ENCODE assay signal across 8 cellular contexts in genomic region chr16:89815639-89816348, GRCh38. TPM values are rescaled to one million over a fixed set of nuclear protein-coding genes. Genes with fewer than 3 reads are reported as not detected.
DNase-seq lines count a peak whose midpoint lies in the region; ATAC-seq and TF ChIP-seq lines count a peak whose summit lies in the region.

No MANE protein-coding gene starts in this region.

- H3K36me3 ChIP-seq in SK-N-MC (ENCODE audit: insufficient read depth, low read length) (peaks cover 3% of the 10 kb centered on the region; the same call in 1 of the 2 replicates), rectal smooth muscle tissue (ENCODE audit: control insufficient read depth, insufficient read depth, low read length) (no peaks in the 10 kb centered on the region)

- DNase-seq in ACHN (peak; percentile 28), SK-N-MC (ENCODE audit: low read depth, low spot score) (no peak), NCI-H2107 (lab: John Stamatoyannopoulos, UW) (no peak), HuH-7.5 (ENCODE audit: low spot score) (no peak)

- ATAC-seq in GM18505 (IDR thresholded peaks at IDR 0.05; ENCODE audit: unreplicated experiment) (peak; percentile 37), HG03045 (IDR thresholded peaks at IDR 0.05; ENCODE audit: unreplicated experiment) (peak; percentile 27), esophagus mucosa (peak; percentile 39)

- H3K4me3 ChIP-seq in SK-N-MC, result peak overlapping the region; percentile 79
- H3K4me3 ChIP-seq in rectal smooth muscle tissue (ENCODE audit: low read length), result peak overlapping the region; percentile 70

- TF ChIP-seq POLR2A in GM18505 (IDR thresholded peaks at IDR 0.05; ENCODE audit: borderline replicate concordance, extremely low read depth, insufficient read depth, insufficient read length), result no peak

- H3K27ac ChIP-seq in SK-N-MC (no peak overlapping the region), rectal smooth muscle tissue (ENCODE audit: low read depth, low read length) (no peak overlapping the region)

- in situ Hi-C loops in ACHN (cut with HindIII; ENCODE audit: low pct_ligation_motif_present, low pct_unique_long_range_greater_than_20kb, low sequenced_read_pairs), result no loop called here

- H3K9ac ChIP-seq in SK-N-MC (ENCODE audit: insufficient read length) (peak overlapping the region; percentile 79), rectal smooth muscle tissue (ENCODE audit: low read length) (no peak overlapping the region)

- peaks cover 2% of the 10 kb centered on the region for H3K4me1 ChIP-seq in rectal smooth muscle tissue (ENCODE audit: control insufficient read depth, insufficient read depth, low read length)

- no peaks in the 10 kb centered on the region for H3K9me3 ChIP-seq in SK-N-MC (ENCODE audit: low read depth, low read length)

- no peaks in the 10 kb centered on the region for H3K27me3 ChIP-seq in rectal smooth muscle tissue (ENCODE audit: control insufficient read depth, insufficient read depth, low read length)

RNA-seq across cellular contexts. Expression of gene FANCA, which starts 0.7 kb away (rescaled TPM):
- 14.9 TPM for total RNA-seq in esophagus mucosa

RNA-seq across cellular contexts. Expression of gene SPIRE2, which starts 12.5 kb away (rescaled TPM):
- total RNA-seq in esophagus mucosa, result 3.9 TPM

RNA-seq across cellular contexts. Expression of gene TCF25, which starts 57.6 kb away (rescaled TPM):
- total RNA-seq in esophagus mucosa, result 99.2 TPM
